Comparison of ENCODE assay signal across 2 cellular contexts in the genomic region with DNA sequence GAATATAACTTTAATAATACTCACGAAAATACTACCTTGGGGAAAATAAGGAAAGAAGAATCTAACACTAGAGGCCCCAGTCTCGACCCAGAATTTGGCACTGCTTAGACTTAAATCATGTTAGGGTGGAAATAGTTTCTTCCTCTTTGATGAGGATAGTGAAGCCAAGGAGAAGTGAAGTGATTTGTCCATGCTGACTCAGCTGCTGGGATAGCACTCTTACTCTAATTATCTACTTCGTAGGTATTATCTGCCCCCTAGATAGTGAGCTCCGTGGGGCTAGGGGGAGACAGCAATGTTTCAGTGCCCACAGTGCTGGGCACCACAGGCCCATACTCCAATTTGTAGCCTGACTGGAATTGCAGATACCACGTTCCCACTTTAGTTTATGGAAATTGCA.
TF ChIP-seq lines count a peak whose summit lies in the region.

No MANE protein-coding gene starts in this region.

TF ChIP-seq in SK-N-SH, 30 proteins besides CTCF, POLR2A, EP300 and RAD21 (continued from another document):
- TF ChIP-seq, protein P1, sequence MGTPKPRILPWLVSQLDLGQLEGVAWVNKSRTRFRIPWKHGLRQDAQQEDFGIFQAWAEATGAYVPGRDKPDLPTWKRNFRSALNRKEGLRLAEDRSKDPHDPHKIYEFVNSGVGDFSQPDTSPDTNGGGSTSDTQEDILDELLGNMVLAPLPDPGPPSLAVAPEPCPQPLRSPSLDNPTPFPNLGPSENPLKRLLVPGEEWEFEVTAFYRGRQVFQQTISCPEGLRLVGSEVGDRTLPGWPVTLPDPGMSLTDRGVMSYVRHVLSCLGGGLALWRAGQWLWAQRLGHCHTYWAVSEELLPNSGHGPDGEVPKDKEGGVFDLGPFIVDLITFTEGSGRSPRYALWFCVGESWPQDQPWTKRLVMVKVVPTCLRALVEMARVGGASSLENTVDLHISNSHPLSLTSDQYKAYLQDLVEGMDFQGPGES (IDR thresholded peaks at IDR 0.05; ENCODE audit: low read depth, low read length) = no peak
- TF ChIP-seq, protein P2, sequence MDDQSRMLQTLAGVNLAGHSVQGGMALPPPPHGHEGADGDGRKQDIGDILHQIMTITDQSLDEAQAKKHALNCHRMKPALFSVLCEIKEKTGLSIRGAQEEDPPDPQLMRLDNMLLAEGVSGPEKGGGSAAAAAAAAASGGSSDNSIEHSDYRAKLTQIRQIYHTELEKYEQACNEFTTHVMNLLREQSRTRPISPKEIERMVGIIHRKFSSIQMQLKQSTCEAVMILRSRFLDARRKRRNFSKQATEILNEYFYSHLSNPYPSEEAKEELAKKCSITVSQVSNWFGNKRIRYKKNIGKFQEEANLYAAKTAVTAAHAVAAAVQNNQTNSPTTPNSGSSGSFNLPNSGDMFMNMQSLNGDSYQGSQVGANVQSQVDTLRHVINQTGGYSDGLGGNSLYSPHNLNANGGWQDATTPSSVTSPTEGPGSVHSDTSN (IDR thresholded peaks at IDR 0.05) = no peak
- TF ChIP-seq JUND (IDR thresholded peaks at IDR 0.05) (no peak), EZH2phosphoT487 (IDR thresholded peaks at IDR 0.05; ENCODE audit: borderline replicate concordance, low read depth) (no peak), NFIC (IDR thresholded peaks at IDR 0.05; ENCODE audit: borderline replicate concordance) (no peak), POLR2AphosphoS5 (IDR thresholded peaks at IDR 0.05; ENCODE audit: low read depth, low read length) (no peak), FOSL2 (IDR thresholded peaks at IDR 0.05; ENCODE audit: borderline replicate concordance, low read depth) (no peak), NRF1 (IDR thresholded peaks at IDR 0.05; ENCODE audit: low read depth, low read length) (no peak)
- TF ChIP-seq, protein P3, sequence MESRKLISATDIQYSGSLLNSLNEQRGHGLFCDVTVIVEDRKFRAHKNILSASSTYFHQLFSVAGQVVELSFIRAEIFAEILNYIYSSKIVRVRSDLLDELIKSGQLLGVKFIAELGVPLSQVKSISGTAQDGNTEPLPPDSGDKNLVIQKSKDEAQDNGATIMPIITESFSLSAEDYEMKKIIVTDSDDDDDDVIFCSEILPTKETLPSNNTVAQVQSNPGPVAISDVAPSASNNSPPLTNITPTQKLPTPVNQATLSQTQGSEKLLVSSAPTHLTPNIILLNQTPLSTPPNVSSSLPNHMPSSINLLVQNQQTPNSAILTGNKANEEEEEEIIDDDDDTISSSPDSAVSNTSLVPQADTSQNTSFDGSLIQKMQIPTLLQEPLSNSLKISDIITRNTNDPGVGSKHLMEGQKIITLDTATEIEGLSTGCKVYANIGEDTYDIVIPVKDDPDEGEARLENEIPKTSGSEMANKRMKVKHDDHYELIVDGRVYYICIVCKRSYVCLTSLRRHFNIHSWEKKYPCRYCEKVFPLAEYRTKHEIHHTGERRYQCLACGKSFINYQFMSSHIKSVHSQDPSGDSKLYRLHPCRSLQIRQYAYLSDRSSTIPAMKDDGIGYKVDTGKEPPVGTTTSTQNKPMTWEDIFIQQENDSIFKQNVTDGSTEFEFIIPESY (IDR thresholded peaks at IDR 0.05; ENCODE audit: borderline replicate concordance, low read depth) = no peak
- TF ChIP-seq, protein P4, sequence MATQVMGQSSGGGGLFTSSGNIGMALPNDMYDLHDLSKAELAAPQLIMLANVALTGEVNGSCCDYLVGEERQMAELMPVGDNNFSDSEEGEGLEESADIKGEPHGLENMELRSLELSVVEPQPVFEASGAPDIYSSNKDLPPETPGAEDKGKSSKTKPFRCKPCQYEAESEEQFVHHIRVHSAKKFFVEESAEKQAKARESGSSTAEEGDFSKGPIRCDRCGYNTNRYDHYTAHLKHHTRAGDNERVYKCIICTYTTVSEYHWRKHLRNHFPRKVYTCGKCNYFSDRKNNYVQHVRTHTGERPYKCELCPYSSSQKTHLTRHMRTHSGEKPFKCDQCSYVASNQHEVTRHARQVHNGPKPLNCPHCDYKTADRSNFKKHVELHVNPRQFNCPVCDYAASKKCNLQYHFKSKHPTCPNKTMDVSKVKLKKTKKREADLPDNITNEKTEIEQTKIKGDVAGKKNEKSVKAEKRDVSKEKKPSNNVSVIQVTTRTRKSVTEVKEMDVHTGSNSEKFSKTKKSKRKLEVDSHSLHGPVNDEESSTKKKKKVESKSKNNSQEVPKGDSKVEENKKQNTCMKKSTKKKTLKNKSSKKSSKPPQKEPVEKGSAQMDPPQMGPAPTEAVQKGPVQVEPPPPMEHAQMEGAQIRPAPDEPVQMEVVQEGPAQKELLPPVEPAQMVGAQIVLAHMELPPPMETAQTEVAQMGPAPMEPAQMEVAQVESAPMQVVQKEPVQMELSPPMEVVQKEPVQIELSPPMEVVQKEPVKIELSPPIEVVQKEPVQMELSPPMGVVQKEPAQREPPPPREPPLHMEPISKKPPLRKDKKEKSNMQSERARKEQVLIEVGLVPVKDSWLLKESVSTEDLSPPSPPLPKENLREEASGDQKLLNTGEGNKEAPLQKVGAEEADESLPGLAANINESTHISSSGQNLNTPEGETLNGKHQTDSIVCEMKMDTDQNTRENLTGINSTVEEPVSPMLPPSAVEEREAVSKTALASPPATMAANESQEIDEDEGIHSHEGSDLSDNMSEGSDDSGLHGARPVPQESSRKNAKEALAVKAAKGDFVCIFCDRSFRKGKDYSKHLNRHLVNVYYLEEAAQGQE (IDR thresholded peaks at IDR 0.05; ENCODE audit: low read depth, low read length) = no peak

TF ChIP-seq in SK-N-SH treated with all-trans-retinoic acid at 6 μM for 48 hours, 23 proteins besides CTCF, POLR2A, EP300 and RAD21 (continued from another document):
- TF ChIP-seq, protein P5, sequence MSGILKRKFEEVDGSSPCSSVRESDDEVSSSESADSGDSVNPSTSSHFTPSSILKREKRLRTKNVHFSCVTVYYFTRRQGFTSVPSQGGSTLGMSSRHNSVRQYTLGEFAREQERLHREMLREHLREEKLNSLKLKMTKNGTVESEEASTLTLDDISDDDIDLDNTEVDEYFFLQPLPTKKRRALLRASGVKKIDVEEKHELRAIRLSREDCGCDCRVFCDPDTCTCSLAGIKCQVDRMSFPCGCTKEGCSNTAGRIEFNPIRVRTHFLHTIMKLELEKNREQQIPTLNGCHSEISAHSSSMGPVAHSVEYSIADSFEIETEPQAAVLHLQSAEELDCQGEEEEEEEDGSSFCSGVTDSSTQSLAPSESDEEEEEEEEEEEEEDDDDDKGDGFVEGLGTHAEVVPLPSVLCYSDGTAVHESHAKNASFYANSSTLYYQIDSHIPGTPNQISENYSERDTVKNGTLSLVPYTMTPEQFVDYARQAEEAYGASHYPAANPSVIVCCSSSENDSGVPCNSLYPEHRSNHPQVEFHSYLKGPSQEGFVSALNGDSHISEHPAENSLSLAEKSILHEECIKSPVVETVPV (CRISPR knock-in tag; IDR thresholded peaks at IDR 0.05) = no peak
- no peak for TF ChIP-seq ZNF70 (CRISPR knock-in tag; IDR thresholded peaks at IDR 0.05)
TF ChIP-seq in SK-N-SH treated with all-trans-retinoic acid at 6 μM for 48 hours: peak in this region for 0.
